ENCODE assay signal across 8 cellular contexts in genomic region chr11:46272816-46273427, GRCh38. TPM values are rescaled to one million over a fixed set of nuclear protein-coding genes. Genes with fewer than 3 reads are reported as not detected.
DNase-seq lines count a peak whose midpoint lies in the region; ATAC-seq and TF ChIP-seq lines count a peak whose summit lies in the region.

No MANE protein-coding gene starts in this region.

- H3K4me3 ChIP-seq in choroid plexus epithelial cell (ENCODE audit: low read depth, low read length), result no peak overlapping the region
- H3K4me3 ChIP-seq in mucosa of descending colon, result no peak overlapping the region
- no peak overlapping the region for H3K4me3 ChIP-seq in OCI-LY7 (ENCODE audit: low read depth, low read length, poor library complexity, severe bottlenecking)

- TF ChIP-seq CTCF in 22Rv1 (IDR thresholded peaks at IDR 0.05), result no peak
- TF ChIP-seq CTCF in choroid plexus epithelial cell (conservative IDR thresholded peaks at IDR 0.05; ENCODE audit: low read depth, low read length), result no peak
- no peak for TF ChIP-seq CTCF in mucosa of descending colon (IDR thresholded peaks at IDR 0.05)
- TF ChIP-seq CTCF in OCI-LY7 (conservative IDR thresholded peaks at IDR 0.05; ENCODE audit: low read length), result no peak

- H3K4me2 ChIP-seq in OCI-LY7 (ENCODE audit: low read length), result no peak overlapping the region

- POLR2A ChIA-PET in OCI-LY7 (lab: Charles Lee), result interaction anchor here (1.2 to 1.6 kb wide), 2 partner anchors 9 to 10 kb away, joined by 3 read pairs; no protein-coding TSS in a partner anchor

- no peak overlapping the region for H2AFZ ChIP-seq in OCI-LY7 (ENCODE audit: low read length)

- H4K20me1 ChIP-seq in OCI-LY7 (ENCODE audit: insufficient read depth, low read length), result no peaks in the 10 kb centered on the region

- no peaks in the 10 kb centered on the region for H3K9me3 ChIP-seq in mucosa of descending colon
- no peaks in the 10 kb centered on the region for H3K9me3 ChIP-seq in OCI-LY7 (ENCODE audit: low read length)

- H3K36me3 ChIP-seq in mucosa of descending colon (ENCODE audit: low read depth), result no peaks in the 10 kb centered on the region
- H3K36me3 ChIP-seq in OCI-LY7 (ENCODE audit: insufficient read depth, low read length), result no peaks in the 10 kb centered on the region

- no peaks in the 10 kb centered on the region for H3K9me2 ChIP-seq in OCI-LY7 (ENCODE audit: insufficient read depth, low read length)

- H3K79me2 ChIP-seq in OCI-LY7 (ENCODE audit: insufficient read depth, low read depth, low read length), result no peaks in the 10 kb centered on the region

- H3K4me1 ChIP-seq in mucosa of descending colon (ENCODE audit: low read depth) (peaks cover 59% of the 10 kb centered on the region), OCI-LY7 (ENCODE audit: insufficient read depth, low read length, poor library complexity, severe bottlenecking) (no peaks in the 10 kb centered on the region)

- peak overlapping the region; percentile 84 for H3K27ac ChIP-seq in 22Rv1
- no peak overlapping the region for H3K27ac ChIP-seq in OCI-LY7 (ENCODE audit: low read depth, low read length, poor library complexity, severe bottlenecking)

- CTCF ChIA-PET in OCI-LY7 (lab: Charles Lee; ENCODE audit: unreplicated experiment), result interaction anchor here (0.6 to 1.0 kb wide), 2 partner anchors 17 to 35 kb away, joined by 3 read pairs; no protein-coding TSS in a partner anchor

- ATAC-seq in mucosa of descending colon, result peak; percentile 59
- ATAC-seq in GM18511 (IDR thresholded peaks at IDR 0.05; ENCODE audit: unreplicated experiment), result no peak

- DNase-seq in M059J (ENCODE audit: low read depth), result peak; percentile 81
- peak; percentile 73 for DNase-seq in choroid plexus epithelial cell (ENCODE audit: low read depth)
- peak; percentile 80 to 84 (median 81) for DNase-seq in mucosa of descending colon
- no peak for DNase-seq in GF-D8 (lab: John Stamatoyannopoulos, UW)
- no peak for DNase-seq in NCI-H2081 (lab: John Stamatoyannopoulos, UW)
- DNase-seq in OCI-LY7 (ENCODE audit: low spot score), result no peak

- intact Hi-C loops in mucosa of descending colon (cut with DNase I, micrococcal nuclease) (no loop called here), OCI-LY7 (cut with micrococcal nuclease; ENCODE audit: unreplicated experiment) (no loop called here)

- BruUV-seq in OCI-LY7 (replicated peaks; lab: Mats Ljungman, UMichigan), result no TSS peak

RNA-seq across cellular contexts. Expression of gene CREB3L1, which starts 4.5 kb away (rescaled TPM):
- 40.1 and 70.3 TPM in 2 replicates for total RNA-seq in M059J (2014; rRNA removed; shearing (Covaris generic))
- total RNA-seq in mucosa of descending colon (100 to 1,000 TPM in 2 of 3 donors, 10 to 100 TPM in 1; 52.7 to 140 (median 108) TPM), OCI-LY7 (2022) (0.15 and 0.17 TPM in 2 replicates)
- total RNA-seq in OCI-LY7 (2014; rRNA removed; shearing (Covaris generic)), result not detected in 2 replicates

Comparison
In these comparisons a context has a peak if more than half of its experiments do, and no peak if none do; other contexts are left out.
1. DNase-seq: peak in M059J (single experiment), choroid plexus epithelial cell (single experiment) and mucosa of descending colon (3 of 3); none in GF-D8 (single experiment), NCI-H2081 (0 of 2) and OCI-LY7 (single experiment).
2. RNA of gene CREB3L1, which starts 4.5 kb away (total RNA-seq): 52.7 to 140 TPM in mucosa of descending colon and 40.1 to 70.3 TPM in M059J; 0.15 to 0.17 TPM in OCI-LY7; every median in the first group is over 10 times any median in the second.